12 cellular contexts compared by ENCODE assay signal in the genomic region with DNA sequence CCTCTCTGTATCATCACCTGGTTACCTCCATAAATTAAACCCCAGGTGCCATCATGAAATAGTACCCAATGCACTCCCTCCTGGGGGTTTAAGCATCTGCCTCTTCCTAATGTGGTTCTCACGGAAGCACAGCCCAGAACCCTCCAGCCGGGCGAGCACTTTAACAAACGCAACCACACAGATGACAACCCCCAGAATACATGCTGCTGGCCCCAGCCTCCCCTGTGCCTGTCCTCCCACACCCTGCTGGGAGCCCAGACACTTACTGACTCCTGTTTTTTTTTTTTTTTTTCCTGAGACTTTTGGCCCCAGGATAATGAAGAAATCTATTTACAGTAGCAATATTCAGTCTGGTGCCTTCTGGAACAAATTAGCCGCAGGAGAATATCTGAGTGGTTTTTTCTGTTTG. TPM values are rescaled to one million over a fixed set of nuclear protein-coding genes. Genes with fewer than 3 reads are reported as not detected.
A peak's percentile ranks its signal among the peaks of the same experiment; 100 is the strongest.
DNase-seq lines count a peak whose midpoint lies in the region; ATAC-seq and TF ChIP-seq lines count a peak whose summit lies in the region.
"Had no signal": no experiment of that assay in that cellular context is flagged by ENCODE, and none has a peak within 500 bp of the region (broad histone marks: within the 10 kb centered on the region; RNA-seq: fewer than 3 reads in every experiment).

No MANE protein-coding gene starts in this region.

- H3K4me3 ChIP-seq in SK-N-MC (peak overlapping the region; percentile 26), heart left ventricle (no peak overlapping the region), sigmoid colon (no peak overlapping the region)

- H3K36me3 ChIP-seq in SK-N-MC (ENCODE audit: insufficient read depth, low read length): no peaks in the 10 kb centered on the region
- H3K36me3 ChIP-seq in heart left ventricle: no peaks in the 10 kb centered on the region
- no peaks in the 10 kb centered on the region for H3K36me3 ChIP-seq in sigmoid colon

- ATAC-seq in heart left ventricle: peak in 3 of 4 donors; percentile 32 to 70 (median 38)
- no peak for ATAC-seq in GM21825 (IDR thresholded peaks at IDR 0.05; ENCODE audit: unreplicated experiment)
- no peak for ATAC-seq in HG03354 (IDR thresholded peaks at IDR 0.05; ENCODE audit: poor library complexity, severe bottlenecking, unreplicated experiment)
- ATAC-seq: Panc1 had no signal

- no peak overlapping the region for H3K9ac ChIP-seq in SK-N-MC (ENCODE audit: insufficient read length)

- H3K9me3 ChIP-seq in SK-N-MC (ENCODE audit: low read depth, low read length): no peaks in the 10 kb centered on the region
- H3K9me3 ChIP-seq in heart left ventricle: no peaks in the 10 kb centered on the region
- no peaks in the 10 kb centered on the region for H3K9me3 ChIP-seq in sigmoid colon

- DNase-seq in EH (ENCODE audit: low read depth) (peak; percentile 81), SK-N-MC (ENCODE audit: low read depth, low spot score) (peak; percentile 44), heart left ventricle (peak in 1 of 5 donors; percentile 52), sigmoid colon (no peak), RKO (ENCODE audit: low spot score) (no peak)
- no peak for DNase-seq in effector CD4-positive, alpha-beta T cell
- DNase-seq: activated naive CD8-positive, alpha-beta T cell treated with anti-CD3 and anti-CD28 coated beads, Interleukin-2, amount 10 ng/mL, durations not matched to agents 7 days and 5 days; KG1; NCI-H2107 had no signal

- H3K27me3 ChIP-seq in heart left ventricle: peaks cover 0 to 6% (median 0%) of the 10 kb centered on the region in 9 donors
- no peaks in the 10 kb centered on the region for H3K27me3 ChIP-seq in sigmoid colon

- 69 to 82% (median 74%) methylated on average over 5 of the region's 5 CpGs for WGBS in heart left ventricle, 4 donors
- WGBS in sigmoid colon, 2 donors: 76 to 85% methylated on average over 5 of the region's 5 CpGs

- peak overlapping the region; percentile 88 for H3K27ac ChIP-seq in SK-N-MC
- H3K27ac ChIP-seq in heart left ventricle: peak overlapping the region in 9 of 12 donors; percentile 25 to 83 (median 55)
- peak overlapping the region; percentile 35 to 54 (median 42) for H3K27ac ChIP-seq in sigmoid colon

- TF ChIP-seq EP300 in sigmoid colon (IDR thresholded peaks at IDR 0.05): no peak

- H3K4me1 ChIP-seq in heart left ventricle (peaks cover 0 to 20% (median 0%) of the 10 kb centered on the region in 12 donors), sigmoid colon (no peaks in the 10 kb centered on the region)

- intact Hi-C loops in heart left ventricle (cut with DNase I) (loop anchor here in 1 of 10 donors (10.0 kb wide), 1 partner anchor 137 kb away; no protein-coding TSS in a partner anchor), sigmoid colon (cut with DNase I) (no loop called here)

- no peak for TF ChIP-seq CTCF in heart left ventricle (IDR thresholded peaks at IDR 0.05)
- TF ChIP-seq CTCF in sigmoid colon (IDR thresholded peaks at IDR 0.05): no peak

- no peak for TF ChIP-seq POLR2A in heart left ventricle (IDR thresholded peaks at IDR 0.05)
- TF ChIP-seq POLR2A in sigmoid colon (IDR thresholded peaks at IDR 0.05): no peak

RNA-seq across cellular contexts. Expression of a gene that starts 50.0 kb away (rescaled TPM):
- total RNA-seq in heart left ventricle: 10 to 100 TPM in 7 of 9 donors, 1 to 10 TPM in 2; 7.6 to 91.3 (median 13.4) TPM
- 10 to 100 TPM in 1 of 2 donors, 1 to 10 TPM in 1; 8.5 to 18.9 TPM for polyA plus RNA-seq in heart left ventricle
- 100 to 1,000 TPM in 1 of 4 donors, 10 to 100 TPM in 3; 24.2 to 168 (median 59.4) TPM for total RNA-seq in sigmoid colon
- polyA plus RNA-seq in sigmoid colon: 10 to 100 TPM in 1 of 3 donors, 1 to 10 TPM in 2; 4.2 to 13.2 (median 4.4) TPM

Comparison
In these comparisons a context has a peak if more than half of its experiments do, and no peak if none do; other contexts are left out.
1. DNase-seq: peak in EH (single experiment) and SK-N-MC (single experiment); none in sigmoid colon (single experiment), RKO (single experiment) and effector CD4-positive, alpha-beta T cell (single experiment).
2. ATAC-seq: peak in heart left ventricle (3 of 4); none in GM21825 (single experiment) and HG03354 (single experiment).
3. Peak in every context shown above with its lines, with median percentiles within 50 percentile points of each other: H3K27ac ChIP-seq.